ENCODE assay signal across 19 cellular contexts in the genomic region with DNA sequence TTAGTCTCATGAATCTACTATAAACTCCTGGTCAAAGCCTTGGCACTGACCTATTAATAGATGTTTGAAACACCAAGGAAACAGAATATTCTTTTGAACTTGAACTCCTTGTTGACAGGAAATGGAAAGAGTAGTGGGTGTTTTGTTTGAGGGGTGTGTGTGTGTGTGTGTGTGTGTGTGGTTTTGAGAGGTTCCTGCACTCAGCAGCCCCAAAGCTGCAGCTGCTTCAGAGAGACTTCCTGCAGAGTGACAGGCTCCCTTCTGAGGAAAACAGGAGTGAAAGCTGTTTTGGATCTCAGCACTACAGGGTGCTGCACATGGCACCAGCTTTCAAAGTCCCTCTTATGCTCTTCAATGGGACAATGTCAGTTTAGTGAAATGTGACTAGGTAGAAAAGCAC.
DNase-seq lines count a peak whose midpoint lies in the region; ATAC-seq and TF ChIP-seq lines count a peak whose summit lies in the region.
"Had no signal": no experiment of that assay in that cellular context is flagged by ENCODE, and none has a peak within 500 bp of the region (broad histone marks: within the 10 kb centered on the region; RNA-seq: fewer than 3 reads in every experiment).

No MANE protein-coding gene starts in this region.

- peak; percentile 52 for DNase-seq in activated CD4-positive, alpha-beta T cell treated with anti-CD3 and anti-CD28 coated beads for 36 hours
- DNase-seq in activated CD4-positive, alpha-beta T cell treated with anti-CD3 and anti-CD28 coated beads for 1 hour, result no peak
- DNase-seq in CD8-positive, alpha-beta T cell, result peak in 4 of 7 experiments; percentile 12 to 54 (median 38)
- DNase-seq in WTC11 (ENCODE audit: low spot score) (no peak), GM10248 (ENCODE audit: extremely low spot score) (no peak), endothelial cell (ENCODE audit: low spot score) (no peak)
- peak in 8 of 9 donors; percentile 43 to 76 (median 66) for DNase-seq in naive thymus-derived CD4-positive, alpha-beta T cell
- DNase-seq: activated B cell treated with CpG ODN at 0.5 μM for 24 hours, erythroblast, mesenchymal stem cell, PC-9, right lobe of liver, upper lobe of right lung had no signal

- no peaks in the 10 kb centered on the region for H3K27me3 Mint-ChIP-seq in activated CD4-positive, alpha-beta T cell treated with anti-CD3 and anti-CD28 coated beads for 36 hours
- H3K27me3 Mint-ChIP-seq in CD8-positive, alpha-beta T cell (ENCODE audit: low read depth), result no peaks in the 10 kb centered on the region
- H3K27me3 Mint-ChIP-seq in WTC11 (ENCODE audit: low read depth) (no peaks in the 10 kb centered on the region), endothelial cell (ENCODE audit: unreplicated experiment) (peaks cover 1% of the 10 kb centered on the region)
- H3K27me3 Mint-ChIP-seq in naive thymus-derived CD4-positive, alpha-beta T cell, result peaks cover 0 to 2% (median 0%) of the 10 kb centered on the region in 5 donors
- H3K27me3 Mint-ChIP-seq: activated B cell treated with CpG ODN at 0.5 μM for 24 hours; activated T-helper 17 cell treated with anti-CD3 and anti-CD28 coated beads, Interleukin-2, amount 50 U/mL, for 72 hours had no signal

- peak; percentile 75 for ATAC-seq in activated CD4-positive, alpha-beta T cell treated with anti-CD3 and anti-CD28 coated beads for 36 hours
- peak; percentile 54 for ATAC-seq in CD8-positive, alpha-beta T cell
- peak; percentile 59 for ATAC-seq in WTC11
- peak; percentile 68 for ATAC-seq in naive thymus-derived CD4-positive, alpha-beta T cell
- ATAC-seq in esophagus mucosa, result no peak
- ATAC-seq: activated T-helper 17 cell treated with anti-CD3 and anti-CD28 coated beads, Interleukin-2, amount 50 U/mL, for 72 hours; GM23338; right lobe of liver; stimulated activated effector memory CD8-positive, alpha-beta T cell treated with anti-CD3 and anti-CD28 coated beads, Interleukin-12 subunit alpha, Interleukin-12 subunit beta, amount 100 ng/mL, for 72 hours; upper lobe of right lung had no signal

- H3K9me3 Mint-ChIP-seq in activated CD4-positive, alpha-beta T cell treated with anti-CD3 and anti-CD28 coated beads for 36 hours (ENCODE audit: low read depth), result peaks cover 3% of the 10 kb centered on the region
- H3K9me3 Mint-ChIP-seq in CD8-positive, alpha-beta T cell, result no peaks in the 10 kb centered on the region
- H3K9me3 Mint-ChIP-seq in WTC11 (0 out of 2 replicates have a peak, but pooled peaks cover 6% of the 10 kb centered on the region), endothelial cell (ENCODE audit: unreplicated experiment) (no peaks in the 10 kb centered on the region)
- H3K9me3 Mint-ChIP-seq in naive thymus-derived CD4-positive, alpha-beta T cell, result peaks cover 0 to 10% (median 3%) of the 10 kb centered on the region in 11 donors
- H3K9me3 Mint-ChIP-seq: activated B cell treated with CpG ODN at 0.5 μM for 24 hours, GM23338 had no signal

- no peak overlapping the region for H3K4me3 Mint-ChIP-seq in activated CD4-positive, alpha-beta T cell treated with anti-CD3 and anti-CD28 coated beads for 36 hours
- peak overlapping the region; percentile 29 for H3K4me3 Mint-ChIP-seq in CD8-positive, alpha-beta T cell
- H3K4me3 Mint-ChIP-seq in WTC11 (no peak overlapping the region), endothelial cell (ENCODE audit: unreplicated experiment) (no peak overlapping the region)
- H3K4me3 Mint-ChIP-seq in naive thymus-derived CD4-positive, alpha-beta T cell, result peak overlapping the region; percentile 61 to 78 (median 68)
- H3K4me3 Mint-ChIP-seq: activated B cell treated with CpG ODN at 0.5 μM for 24 hours; activated T-helper 17 cell treated with anti-CD3 and anti-CD28 coated beads, Interleukin-2, amount 50 U/mL, for 72 hours; brain; GM23338; stimulated activated effector memory CD8-positive, alpha-beta T cell treated with anti-CD3 and anti-CD28 coated beads, Interleukin-12 subunit alpha, Interleukin-12 subunit beta, amount 100 ng/mL, for 72 hours had no signal

- H3K27me3 ChIP-seq in CD8-positive, alpha-beta T cell (ENCODE audit: insufficient read depth, low read length), result no peaks in the 10 kb centered on the region
- no peaks in the 10 kb centered on the region for H3K27me3 ChIP-seq in naive thymus-derived CD4-positive, alpha-beta T cell (ENCODE audit: control insufficient read depth in 2 of 2, insufficient read depth in 2 of 2, low read length in 2 of 2)
- H3K27me3 ChIP-seq: neutrophil, right lobe of liver, upper lobe of right lung had no signal

- no peak for TF ChIP-seq CTCF in CD8-positive, alpha-beta T cell (IDR thresholded peaks at IDR 0.05)
- TF ChIP-seq CTCF in WTC11 (IDR thresholded peaks at IDR 0.05) (no peak), GM10248 (IDR thresholded peaks at IDR 0.05; ENCODE audit: control extremely low read depth, extremely low read depth, low read depth, missing control alignments) (no peak), endothelial cell (IDR thresholded peaks at IDR 0.05; ENCODE audit: unreplicated experiment) (no peak)

- intact Hi-C loops in activated CD4-positive, alpha-beta T cell treated with anti-CD3 and anti-CD28 coated beads for 36 hours (cut with DNase I, micrococcal nuclease), result no loop called here
- intact Hi-C loops in CD8-positive, alpha-beta T cell (cut with DNase I, micrococcal nuclease), result no loop called here
- intact Hi-C loops in naive thymus-derived CD4-positive, alpha-beta T cell (cut with micrococcal nuclease), result loop anchor here (1.0 to 10.0 kb wide), 10 partner anchors 11 to 1733 kb away; a partner anchor contains a TSS

- peak overlapping the region; percentile 6 for H3K27ac ChIP-seq in CD8-positive, alpha-beta T cell (ENCODE audit: low read depth, low read length)
- H3K27ac ChIP-seq in naive thymus-derived CD4-positive, alpha-beta T cell (ENCODE audit: low read depth, low read length), result peak overlapping the region; percentile 66
- H3K27ac ChIP-seq: neutrophil, PC-9, right lobe of liver, upper lobe of right lung had no signal

- no peaks in the 10 kb centered on the region for H3K36me3 Mint-ChIP-seq in activated CD4-positive, alpha-beta T cell treated with anti-CD3 and anti-CD28 coated beads for 36 hours (ENCODE audit: low read depth)
- H3K36me3 Mint-ChIP-seq in CD8-positive, alpha-beta T cell, result no peaks in the 10 kb centered on the region
- no peaks in the 10 kb centered on the region for H3K36me3 Mint-ChIP-seq in WTC11
- peaks cover 0 to 41% (median 7%) of the 10 kb centered on the region in 5 donors for H3K36me3 Mint-ChIP-seq in naive thymus-derived CD4-positive, alpha-beta T cell
- no peaks in the 10 kb centered on the region for H3K36me3 Mint-ChIP-seq in endothelial cell (ENCODE audit: low read depth, unreplicated experiment)
- H3K36me3 Mint-ChIP-seq: brain; stimulated activated effector memory CD8-positive, alpha-beta T cell treated with anti-CD3 and anti-CD28 coated beads, Interleukin-12 subunit alpha, Interleukin-12 subunit beta, amount 100 ng/mL, for 72 hours had no signal

- H3K36me3 ChIP-seq in CD8-positive, alpha-beta T cell (ENCODE audit: insufficient read depth, low read length), result no peaks in the 10 kb centered on the region
- no peaks in the 10 kb centered on the region for H3K36me3 ChIP-seq in naive thymus-derived CD4-positive, alpha-beta T cell (ENCODE audit: control insufficient read depth in 2 of 3, insufficient read depth in 3 of 3, low read length in 3 of 3)
- H3K36me3 ChIP-seq: neutrophil, right lobe of liver, upper lobe of right lung had no signal

- peaks cover 60% of the 10 kb centered on the region for H3K4me1 Mint-ChIP-seq in activated CD4-positive, alpha-beta T cell treated with anti-CD3 and anti-CD28 coated beads for 36 hours
- H3K4me1 Mint-ChIP-seq in CD8-positive, alpha-beta T cell (ENCODE audit: low read depth), result peaks cover 69% of the 10 kb centered on the region
- peaks cover 18% of the 10 kb centered on the region for H3K4me1 Mint-ChIP-seq in WTC11
- H3K4me1 Mint-ChIP-seq in naive thymus-derived CD4-positive, alpha-beta T cell, result peaks cover 27 to 91% (median 85%) of the 10 kb centered on the region in 7 donors
- H3K4me1 Mint-ChIP-seq in endothelial cell (ENCODE audit: unreplicated experiment), result peaks cover 10% of the 10 kb centered on the region
- H3K4me1 Mint-ChIP-seq: activated B cell treated with CpG ODN at 0.5 μM for 24 hours; activated T-helper 17 cell treated with anti-CD3 and anti-CD28 coated beads, Interleukin-2, amount 50 U/mL, for 72 hours; stimulated activated effector memory CD8-positive, alpha-beta T cell treated with anti-CD3 and anti-CD28 coated beads, Interleukin-12 subunit alpha, Interleukin-12 subunit beta, amount 100 ng/mL, for 72 hours had no signal

- POLR2A ChIA-PET in activated CD4-positive, alpha-beta T cell treated with anti-CD3 and anti-CD28 coated beads for 36 hours (lab: Charles Lee), result no interaction called here
- POLR2A ChIA-PET in CD8-positive, alpha-beta T cell (lab: Charles Lee), result no interaction called here
- POLR2A ChIA-PET in WTC11 (lab: Charles Lee), result no interaction called here
- POLR2A ChIA-PET in naive thymus-derived CD4-positive, alpha-beta T cell (lab: Charles Lee), result interaction anchor here (0.7 to 1.4 kb wide), 3 partner anchors 15 to 240 kb away, joined by 3 read pairs; no protein-coding TSS in a partner anchor
- POLR2A ChIA-PET in GM10248 (lab: Yijun Ruan, JAX), result no interaction called here

- peak overlapping the region; percentile 76 for H3K27ac Mint-ChIP-seq in activated CD4-positive, alpha-beta T cell treated with anti-CD3 and anti-CD28 coated beads for 36 hours
- H3K27ac Mint-ChIP-seq in CD8-positive, alpha-beta T cell, result peak overlapping the region; percentile 85
- H3K27ac Mint-ChIP-seq in WTC11, result no peak overlapping the region
- H3K27ac Mint-ChIP-seq in naive thymus-derived CD4-positive, alpha-beta T cell, result peak overlapping the region; percentile 76 to 96 (median 85)
- H3K27ac Mint-ChIP-seq in endothelial cell (ENCODE audit: unreplicated experiment), result no peak overlapping the region
- H3K27ac Mint-ChIP-seq: activated B cell treated with CpG ODN at 0.5 μM for 24 hours; activated T-helper 17 cell treated with anti-CD3 and anti-CD28 coated beads, Interleukin-2, amount 50 U/mL, for 72 hours; brain; GM23338; stimulated activated effector memory CD8-positive, alpha-beta T cell treated with anti-CD3 and anti-CD28 coated beads, Interleukin-12 subunit alpha, Interleukin-12 subunit beta, amount 100 ng/mL, for 72 hours had no signal

- H3K4me1 ChIP-seq in CD8-positive, alpha-beta T cell (ENCODE audit: insufficient read depth, low read length), result peaks cover 53% of the 10 kb centered on the region
- H3K4me1 ChIP-seq in naive thymus-derived CD4-positive, alpha-beta T cell (ENCODE audit: control insufficient read depth in 2 of 2, insufficient read depth in 2 of 2, low read length in 2 of 2), result peaks cover 0 to 65% of the 10 kb centered on the region in 2 donors
- H3K4me1 ChIP-seq: right lobe of liver, upper lobe of right lung had no signal

- CTCF ChIA-PET in activated CD4-positive, alpha-beta T cell treated with anti-CD3 and anti-CD28 coated beads for 36 hours (lab: Charles Lee), result interaction anchor here (1.4 kb wide), 1 partner anchor 15 kb away, joined by 4 read pairs; no protein-coding TSS in a partner anchor
- CTCF ChIA-PET in CD8-positive, alpha-beta T cell (lab: Charles Lee), result interaction anchor here (0.9 kb wide), 1 partner anchor 10 kb away, joined by 3 read pairs; no protein-coding TSS in a partner anchor
- CTCF ChIA-PET in WTC11 (lab: Charles Lee), result no interaction called here
- CTCF ChIA-PET in naive thymus-derived CD4-positive, alpha-beta T cell (lab: Charles Lee), result interaction anchor here (2.3 kb wide), 1 partner anchor 15 kb away, joined by 7 read pairs; no protein-coding TSS in a partner anchor
- CTCF ChIA-PET in GM10248 (lab: Yijun Ruan, JAX), result interaction anchor here (1.2 kb wide), 1 partner anchor 15 kb away, joined by 4 read pairs; no protein-coding TSS in a partner anchor

- H3K4me3 ChIP-seq in CD8-positive, alpha-beta T cell (ENCODE audit: low read depth, low read length), result no peak overlapping the region
- H3K4me3 ChIP-seq in naive thymus-derived CD4-positive, alpha-beta T cell (ENCODE audit: low read length), result no peak overlapping the region
- H3K4me3 ChIP-seq: GM23338, PC-9, right lobe of liver, upper lobe of right lung had no signal

- H3K9me3 ChIP-seq in CD8-positive, alpha-beta T cell (ENCODE audit: low read length), result no peaks in the 10 kb centered on the region
- no peaks in the 10 kb centered on the region for H3K9me3 ChIP-seq in naive thymus-derived CD4-positive, alpha-beta T cell (ENCODE audit: control insufficient read depth in 2 of 3, low read length in 3 of 3)
- H3K9me3 ChIP-seq: neutrophil, right lobe of liver, upper lobe of right lung had no signal

Comparison
In these comparisons a context has a peak if more than half of its experiments do, and no peak if none do; other contexts are left out.
1. DNase-seq: peak in activated CD4-positive, alpha-beta T cell treated with anti-CD3 and anti-CD28 coated beads for 36 hours (single experiment), CD8-positive, alpha-beta T cell (4 of 7) and naive thymus-derived CD4-positive, alpha-beta T cell (8 of 9); none in activated CD4-positive, alpha-beta T cell treated with anti-CD3 and anti-CD28 coated beads for 1 hour (single experiment), WTC11 (single experiment), GM10248 (single experiment) and endothelial cell (single experiment).
2. H3K27ac Mint-ChIP-seq: peak in activated CD4-positive, alpha-beta T cell treated with anti-CD3 and anti-CD28 coated beads for 36 hours (single experiment), CD8-positive, alpha-beta T cell (single experiment) and naive thymus-derived CD4-positive, alpha-beta T cell (9 of 9); none in WTC11 (single experiment) and endothelial cell (single experiment).
3. H3K4me3 Mint-ChIP-seq: peak in CD8-positive, alpha-beta T cell (single experiment) and naive thymus-derived CD4-positive, alpha-beta T cell (10 of 10); none in activated CD4-positive, alpha-beta T cell treated with anti-CD3 and anti-CD28 coated beads for 36 hours (single experiment), WTC11 (single experiment) and endothelial cell (single experiment).
4. intact Hi-C loops: an anchor here in naive thymus-derived CD4-positive, alpha-beta T cell (1.0 to 10.0 kb wide); none called in activated CD4-positive, alpha-beta T cell treated with anti-CD3 and anti-CD28 coated beads for 36 hours and CD8-positive, alpha-beta T cell.